1 cellular context compared by ENCODE assay signal in the genomic region with DNA sequence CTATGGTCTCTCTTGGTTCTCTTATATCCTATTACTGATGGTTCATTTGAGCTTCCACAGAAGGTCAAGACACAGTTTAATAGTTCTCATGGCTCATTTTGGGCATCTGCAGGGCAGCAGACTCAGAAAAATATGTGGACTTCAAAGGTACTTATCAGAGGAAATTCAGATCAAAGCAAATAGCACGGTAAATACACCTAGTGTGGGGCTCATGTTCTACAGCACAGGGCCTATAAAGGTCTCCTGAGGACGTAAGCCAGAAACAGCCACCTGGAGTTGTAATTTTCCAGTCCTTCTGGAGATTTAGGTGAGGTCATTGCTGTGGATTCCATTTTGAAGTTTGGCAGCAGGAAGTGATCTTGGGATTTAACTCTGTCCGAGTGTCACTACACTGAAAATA.
A peak's percentile ranks its signal among the peaks of the same experiment; 100 is the strongest.
TF ChIP-seq lines count a peak whose summit lies in the region.

No MANE protein-coding gene starts in this region.

TF ChIP-seq in HepG2, 621 proteins besides CTCF, POLR2A, EP300 and RAD21 (continued from another document and continues in another):
- TF ChIP-seq ZNF274 (CRISPR knock-in tag; IDR thresholded peaks at IDR 0.05), result no peak
- TF ChIP-seq HIVEP1 (CRISPR knock-in tag; IDR thresholded peaks at IDR 0.05), result no peak
- no peak for TF ChIP-seq ZNF598 (CRISPR knock-in tag; IDR thresholded peaks at IDR 0.05; ENCODE audit: borderline replicate concordance)
- TF ChIP-seq NR2F2 (IDR thresholded peaks at IDR 0.05; ENCODE audit: borderline replicate concordance, low read depth), result peak; percentile 63; the same call in 1 of the 2 replicates
- peak; percentile 88; the same call in 1 of the 2 replicates for TF ChIP-seq FOXJ3 (CRISPR knock-in tag; IDR thresholded peaks at IDR 0.05; ENCODE audit: borderline replicate concordance)
- TF ChIP-seq ZNF644 (CRISPR knock-in tag; IDR thresholded peaks at IDR 0.05; ENCODE audit: low read depth), result peak; percentile 71; the same call in 1 of the 2 replicates
- TF ChIP-seq, protein P1, sequence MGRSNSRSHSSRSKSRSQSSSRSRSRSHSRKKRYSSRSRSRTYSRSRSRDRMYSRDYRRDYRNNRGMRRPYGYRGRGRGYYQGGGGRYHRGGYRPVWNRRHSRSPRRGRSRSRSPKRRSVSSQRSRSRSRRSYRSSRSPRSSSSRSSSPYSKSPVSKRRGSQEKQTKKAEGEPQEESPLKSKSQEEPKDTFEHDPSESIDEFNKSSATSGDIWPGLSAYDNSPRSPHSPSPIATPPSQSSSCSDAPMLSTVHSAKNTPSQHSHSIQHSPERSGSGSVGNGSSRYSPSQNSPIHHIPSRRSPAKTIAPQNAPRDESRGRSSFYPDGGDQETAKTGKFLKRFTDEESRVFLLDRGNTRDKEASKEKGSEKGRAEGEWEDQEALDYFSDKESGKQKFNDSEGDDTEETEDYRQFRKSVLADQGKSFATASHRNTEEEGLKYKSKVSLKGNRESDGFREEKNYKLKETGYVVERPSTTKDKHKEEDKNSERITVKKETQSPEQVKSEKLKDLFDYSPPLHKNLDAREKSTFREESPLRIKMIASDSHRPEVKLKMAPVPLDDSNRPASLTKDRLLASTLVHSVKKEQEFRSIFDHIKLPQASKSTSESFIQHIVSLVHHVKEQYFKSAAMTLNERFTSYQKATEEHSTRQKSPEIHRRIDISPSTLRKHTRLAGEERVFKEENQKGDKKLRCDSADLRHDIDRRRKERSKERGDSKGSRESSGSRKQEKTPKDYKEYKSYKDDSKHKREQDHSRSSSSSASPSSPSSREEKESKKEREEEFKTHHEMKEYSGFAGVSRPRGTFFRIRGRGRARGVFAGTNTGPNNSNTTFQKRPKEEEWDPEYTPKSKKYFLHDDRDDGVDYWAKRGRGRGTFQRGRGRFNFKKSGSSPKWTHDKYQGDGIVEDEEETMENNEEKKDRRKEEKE (IDR thresholded peaks at IDR 0.05), result no peak
- TF ChIP-seq THYN1 (CRISPR knock-in tag; IDR thresholded peaks at IDR 0.05; ENCODE audit: borderline replicate concordance, low read depth), result no peak
- TF ChIP-seq, protein P2, sequence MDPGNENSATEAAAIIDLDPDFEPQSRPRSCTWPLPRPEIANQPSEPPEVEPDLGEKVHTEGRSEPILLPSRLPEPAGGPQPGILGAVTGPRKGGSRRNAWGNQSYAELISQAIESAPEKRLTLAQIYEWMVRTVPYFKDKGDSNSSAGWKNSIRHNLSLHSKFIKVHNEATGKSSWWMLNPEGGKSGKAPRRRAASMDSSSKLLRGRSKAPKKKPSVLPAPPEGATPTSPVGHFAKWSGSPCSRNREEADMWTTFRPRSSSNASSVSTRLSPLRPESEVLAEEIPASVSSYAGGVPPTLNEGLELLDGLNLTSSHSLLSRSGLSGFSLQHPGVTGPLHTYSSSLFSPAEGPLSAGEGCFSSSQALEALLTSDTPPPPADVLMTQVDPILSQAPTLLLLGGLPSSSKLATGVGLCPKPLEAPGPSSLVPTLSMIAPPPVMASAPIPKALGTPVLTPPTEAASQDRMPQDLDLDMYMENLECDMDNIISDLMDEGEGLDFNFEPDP (CRISPR knock-in tag; conservative IDR thresholded peaks at IDR 0.05), result no peak
- TF ChIP-seq, protein P3, sequence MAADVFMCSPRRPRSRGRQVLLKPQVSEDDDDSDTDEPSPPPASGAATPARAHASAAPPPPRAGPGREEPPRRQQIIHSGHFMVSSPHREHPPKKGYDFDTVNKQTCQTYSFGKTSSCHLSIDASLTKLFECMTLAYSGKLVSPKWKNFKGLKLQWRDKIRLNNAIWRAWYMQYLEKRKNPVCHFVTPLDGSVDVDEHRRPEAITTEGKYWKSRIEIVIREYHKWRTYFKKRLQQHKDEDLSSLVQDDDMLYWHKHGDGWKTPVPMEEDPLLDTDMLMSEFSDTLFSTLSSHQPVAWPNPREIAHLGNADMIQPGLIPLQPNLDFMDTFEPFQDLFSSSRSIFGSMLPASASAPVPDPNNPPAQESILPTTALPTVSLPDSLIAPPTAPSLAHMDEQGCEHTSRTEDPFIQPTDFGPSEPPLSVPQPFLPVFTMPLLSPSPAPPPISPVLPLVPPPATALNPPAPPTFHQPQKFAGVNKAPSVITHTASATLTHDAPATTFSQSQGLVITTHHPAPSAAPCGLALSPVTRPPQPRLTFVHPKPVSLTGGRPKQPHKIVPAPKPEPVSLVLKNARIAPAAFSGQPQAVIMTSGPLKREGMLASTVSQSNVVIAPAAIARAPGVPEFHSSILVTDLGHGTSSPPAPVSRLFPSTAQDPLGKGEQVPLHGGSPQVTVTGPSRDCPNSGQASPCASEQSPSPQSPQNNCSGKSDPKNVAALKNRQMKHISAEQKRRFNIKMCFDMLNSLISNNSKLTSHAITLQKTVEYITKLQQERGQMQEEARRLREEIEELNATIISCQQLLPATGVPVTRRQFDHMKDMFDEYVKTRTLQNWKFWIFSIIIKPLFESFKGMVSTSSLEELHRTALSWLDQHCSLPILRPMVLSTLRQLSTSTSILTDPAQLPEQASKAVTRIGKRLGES (CRISPR knock-in tag; IDR thresholded peaks at IDR 0.05; ENCODE audit: borderline replicate concordance), result no peak
- TF ChIP-seq SIX4 (CRISPR knock-in tag; IDR thresholded peaks at IDR 0.05), result peak; percentile 90; the same call in 1 of the 2 replicates
- TF ChIP-seq TCF7 (IDR thresholded peaks at IDR 0.05; ENCODE audit: low read depth), result peak; percentile 95
- no peak for TF ChIP-seq TOPORS (CRISPR knock-in tag; IDR thresholded peaks at IDR 0.05)
- peak; percentile 45; the same call in 1 of the 2 replicates for TF ChIP-seq ZNF614 (CRISPR knock-in tag; IDR thresholded peaks at IDR 0.05; ENCODE audit: borderline replicate concordance)
- TF ChIP-seq ZNF317 (CRISPR knock-in tag; IDR thresholded peaks at IDR 0.05), result no peak
- TF ChIP-seq ZNF121 (CRISPR knock-in tag; IDR thresholded peaks at IDR 0.05), result no peak
- no peak for TF ChIP-seq FOXA1 (IDR thresholded peaks at IDR 0.05)
- TF ChIP-seq FOXA1 (CRISPR knock-in tag; IDR thresholded peaks at IDR 0.05), result peak; percentile 88
- TF ChIP-seq NFIB (CRISPR knock-in tag; IDR thresholded peaks at IDR 0.05; ENCODE audit: borderline replicate concordance), result no peak
- peak; percentile 51; the same call in 1 of the 2 replicates for TF ChIP-seq ZNF652 (CRISPR knock-in tag; IDR thresholded peaks at IDR 0.05; ENCODE audit: borderline replicate concordance, low read depth)
- peak; percentile 99 for TF ChIP-seq RXRB (CRISPR knock-in tag; IDR thresholded peaks at IDR 0.05; ENCODE audit: borderline replicate concordance)
- no peak for TF ChIP-seq ZNF263 (CRISPR knock-in tag; IDR thresholded peaks at IDR 0.05)
- TF ChIP-seq, protein P4, sequence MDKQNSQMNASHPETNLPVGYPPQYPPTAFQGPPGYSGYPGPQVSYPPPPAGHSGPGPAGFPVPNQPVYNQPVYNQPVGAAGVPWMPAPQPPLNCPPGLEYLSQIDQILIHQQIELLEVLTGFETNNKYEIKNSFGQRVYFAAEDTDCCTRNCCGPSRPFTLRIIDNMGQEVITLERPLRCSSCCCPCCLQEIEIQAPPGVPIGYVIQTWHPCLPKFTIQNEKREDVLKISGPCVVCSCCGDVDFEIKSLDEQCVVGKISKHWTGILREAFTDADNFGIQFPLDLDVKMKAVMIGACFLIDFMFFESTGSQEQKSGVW (CRISPR knock-in tag; IDR thresholded peaks at IDR 0.05; ENCODE audit: borderline replicate concordance), result no peak
- TF ChIP-seq NBN (conservative IDR thresholded peaks at IDR 0.05), result no peak
- TF ChIP-seq RFXAP (CRISPR knock-in tag; IDR thresholded peaks at IDR 0.05; ENCODE audit: borderline replicate concordance), result peak; percentile 32; the same call in 1 of the 2 replicates
- no peak for TF ChIP-seq SP2 (CRISPR knock-in tag; IDR thresholded peaks at IDR 0.05)
- TF ChIP-seq, protein P5, sequence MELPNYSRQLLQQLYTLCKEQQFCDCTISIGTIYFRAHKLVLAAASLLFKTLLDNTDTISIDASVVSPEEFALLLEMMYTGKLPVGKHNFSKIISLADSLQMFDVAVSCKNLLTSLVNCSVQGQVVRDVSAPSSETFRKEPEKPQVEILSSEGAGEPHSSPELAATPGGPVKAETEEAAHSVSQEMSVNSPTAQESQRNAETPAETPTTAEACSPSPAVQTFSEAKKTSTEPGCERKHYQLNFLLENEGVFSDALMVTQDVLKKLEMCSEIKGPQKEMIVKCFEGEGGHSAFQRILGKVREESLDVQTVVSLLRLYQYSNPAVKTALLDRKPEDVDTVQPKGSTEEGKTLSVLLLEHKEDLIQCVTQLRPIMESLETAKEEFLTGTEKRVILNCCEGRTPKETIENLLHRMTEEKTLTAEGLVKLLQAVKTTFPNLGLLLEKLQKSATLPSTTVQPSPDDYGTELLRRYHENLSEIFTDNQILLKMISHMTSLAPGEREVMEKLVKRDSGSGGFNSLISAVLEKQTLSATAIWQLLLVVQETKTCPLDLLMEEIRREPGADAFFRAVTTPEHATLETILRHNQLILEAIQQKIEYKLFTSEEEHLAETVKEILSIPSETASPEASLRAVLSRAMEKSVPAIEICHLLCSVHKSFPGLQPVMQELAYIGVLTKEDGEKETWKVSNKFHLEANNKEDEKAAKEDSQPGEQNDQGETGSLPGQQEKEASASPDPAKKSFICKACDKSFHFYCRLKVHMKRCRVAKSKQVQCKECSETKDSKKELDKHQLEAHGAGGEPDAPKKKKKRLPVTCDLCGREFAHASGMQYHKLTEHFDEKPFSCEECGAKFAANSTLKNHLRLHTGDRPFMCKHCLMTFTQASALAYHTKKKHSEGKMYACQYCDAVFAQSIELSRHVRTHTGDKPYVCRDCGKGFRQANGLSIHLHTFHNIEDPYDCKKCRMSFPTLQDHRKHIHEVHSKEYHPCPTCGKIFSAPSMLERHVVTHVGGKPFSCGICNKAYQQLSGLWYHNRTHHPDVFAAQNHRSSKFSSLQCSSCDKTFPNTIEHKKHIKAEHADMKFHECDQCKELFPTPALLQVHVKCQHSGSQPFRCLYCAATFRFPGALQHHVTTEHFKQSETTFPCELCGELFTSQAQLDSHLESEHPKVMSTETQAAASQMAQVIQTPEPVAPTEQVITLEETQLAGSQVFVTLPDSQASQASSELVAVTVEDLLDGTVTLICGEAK (IDR thresholded peaks at IDR 0.05), result no peak
- TF ChIP-seq, protein P5 (CRISPR knock-in tag; IDR thresholded peaks at IDR 0.05), result no peak; the same call in 1 of the 2 replicates
- peak; percentile 83 for TF ChIP-seq ELF3 (CRISPR knock-in tag; IDR thresholded peaks at IDR 0.05)
- TF ChIP-seq GFI1 (CRISPR knock-in tag; IDR thresholded peaks at IDR 0.05; ENCODE audit: borderline replicate concordance), result peak; percentile 74; the same call in 1 of the 2 replicates
- no peak for TF ChIP-seq NR3C1 (CRISPR knock-in tag; IDR thresholded peaks at IDR 0.05)
- peak; percentile 46; the same call in 1 of the 2 replicates for TF ChIP-seq ZNF205 (CRISPR knock-in tag; IDR thresholded peaks at IDR 0.05)
- peak; percentile 57; the same call in 1 of the 2 replicates for TF ChIP-seq ERF (CRISPR knock-in tag; IDR thresholded peaks at IDR 0.05)
- TF ChIP-seq, protein P6, sequence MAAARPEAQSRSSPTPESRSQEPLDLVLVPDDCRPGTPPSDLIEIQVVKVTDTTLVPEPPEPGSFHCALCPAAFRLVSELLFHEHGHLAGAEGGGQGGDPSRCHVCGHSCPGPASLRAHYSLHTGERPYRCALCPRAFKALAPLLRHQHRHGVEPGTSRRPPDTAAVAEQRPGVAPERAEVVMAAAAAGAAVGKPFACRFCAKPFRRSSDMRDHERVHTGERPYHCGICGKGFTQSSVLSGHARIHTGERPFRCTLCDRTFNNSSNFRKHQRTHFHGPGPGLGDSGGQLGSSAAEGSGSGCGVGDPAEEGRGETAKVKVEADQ (CRISPR knock-in tag; IDR thresholded peaks at IDR 0.05; ENCODE audit: borderline replicate concordance), result no peak
- TF ChIP-seq CENPX (CRISPR knock-in tag; IDR thresholded peaks at IDR 0.05), result no peak
- TF ChIP-seq, protein P7, sequence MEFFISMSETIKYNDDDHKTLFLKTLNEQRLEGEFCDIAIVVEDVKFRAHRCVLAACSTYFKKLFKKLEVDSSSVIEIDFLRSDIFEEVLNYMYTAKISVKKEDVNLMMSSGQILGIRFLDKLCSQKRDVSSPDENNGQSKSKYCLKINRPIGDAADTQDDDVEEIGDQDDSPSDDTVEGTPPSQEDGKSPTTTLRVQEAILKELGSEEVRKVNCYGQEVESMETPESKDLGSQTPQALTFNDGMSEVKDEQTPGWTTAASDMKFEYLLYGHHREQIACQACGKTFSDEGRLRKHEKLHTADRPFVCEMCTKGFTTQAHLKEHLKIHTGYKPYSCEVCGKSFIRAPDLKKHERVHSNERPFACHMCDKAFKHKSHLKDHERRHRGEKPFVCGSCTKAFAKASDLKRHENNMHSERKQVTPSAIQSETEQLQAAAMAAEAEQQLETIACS (CRISPR knock-in tag; IDR thresholded peaks at IDR 0.05), result no peak
- no peak for TF ChIP-seq SNRNP70 (IDR thresholded peaks at IDR 0.05; ENCODE audit: low read depth, low read length)
- TF ChIP-seq RARA (CRISPR knock-in tag; IDR thresholded peaks at IDR 0.05), result peak; percentile 85
- TF ChIP-seq, protein P8, sequence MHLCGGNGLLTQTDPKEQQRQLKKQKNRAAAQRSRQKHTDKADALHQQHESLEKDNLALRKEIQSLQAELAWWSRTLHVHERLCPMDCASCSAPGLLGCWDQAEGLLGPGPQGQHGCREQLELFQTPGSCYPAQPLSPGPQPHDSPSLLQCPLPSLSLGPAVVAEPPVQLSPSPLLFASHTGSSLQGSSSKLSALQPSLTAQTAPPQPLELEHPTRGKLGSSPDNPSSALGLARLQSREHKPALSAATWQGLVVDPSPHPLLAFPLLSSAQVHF (CRISPR knock-in tag; IDR thresholded peaks at IDR 0.05), result no peak
